In genomic region chr6:47413752-47414516, GRCh38 we compare ENCODE assay signal across 8 cellular contexts.
DNase-seq lines count a peak whose midpoint lies in the region; ATAC-seq lines count a peak whose summit lies in the region.

No MANE protein-coding gene starts in this region.

- no peak for DNase-seq in activated T-cell treated with anti-CD3 and anti-CD28 coated beads, Interleukin-2, amount 50 U/mL, for 24 hours
- DNase-seq in activated T-cell treated with anti-CD3 and anti-CD28 coated beads for 4 hours (no peak), Kasumi-1 (lab: John Stamatoyannopoulos, UW) (peak; percentile 70 to 85), SK-MEL-5 (ENCODE audit: low read depth, low spot score) (peak; percentile 82), kidney tubule cell (ENCODE audit: low spot score) (peak; percentile 82)
- DNase-seq in central memory CD8-positive, alpha-beta T cell (ENCODE audit: low spot score in 2 of 2) = peak in 1 of 2 donors; percentile 20
- DNase-seq in stimulated activated CD8-positive, alpha-beta memory T cell treated with anti-CD3 and anti-CD28 coated beads, Interleukin-4, amount 100 ng/mL, for 48 hours = peak; percentile 27

- H3K27ac Mint-ChIP-seq in activated T-cell treated with anti-CD3 and anti-CD28 coated beads, Interleukin-2, amount 50 U/mL, for 24 hours = peak overlapping the region; percentile 86
- peak overlapping the region; percentile 63 for H3K27ac Mint-ChIP-seq in central memory CD8-positive, alpha-beta T cell (ENCODE audit: low read depth)

- H3K4me1 Mint-ChIP-seq in activated T-cell treated with anti-CD3 and anti-CD28 coated beads, Interleukin-2, amount 50 U/mL, for 24 hours (ENCODE audit: low read depth) = peaks cover 17% of the 10 kb centered on the region
- peaks cover 19% of the 10 kb centered on the region for H3K4me1 Mint-ChIP-seq in central memory CD8-positive, alpha-beta T cell

- in situ Hi-C loops in SK-MEL-5 (cut with HindIII; ENCODE audit: low pct_unique_long_range_greater_than_20kb, low sequenced_read_pairs) = no loop called here

- no peaks in the 10 kb centered on the region for H3K27me3 Mint-ChIP-seq in activated T-cell treated with anti-CD3 and anti-CD28 coated beads, Interleukin-2, amount 50 U/mL, for 24 hours
- H3K27me3 Mint-ChIP-seq in central memory CD8-positive, alpha-beta T cell = no peaks in the 10 kb centered on the region

- no peaks in the 10 kb centered on the region for H3K36me3 Mint-ChIP-seq in activated T-cell treated with anti-CD3 and anti-CD28 coated beads, Interleukin-2, amount 50 U/mL, for 24 hours (ENCODE audit: low read depth)
- H3K36me3 Mint-ChIP-seq in central memory CD8-positive, alpha-beta T cell (ENCODE audit: insufficient read depth) = peaks cover 3% of the 10 kb centered on the region

- peak overlapping the region; percentile 70 for H3K4me3 Mint-ChIP-seq in activated T-cell treated with anti-CD3 and anti-CD28 coated beads, Interleukin-2, amount 50 U/mL, for 24 hours
- H3K4me3 Mint-ChIP-seq in central memory CD8-positive, alpha-beta T cell = peak overlapping the region; percentile 80

- ATAC-seq in GM21825 (IDR thresholded peaks at IDR 0.05; ENCODE audit: unreplicated experiment) = peak; percentile 74
- ATAC-seq in central memory CD8-positive, alpha-beta T cell (replicated peaks; ENCODE audit: extremely low read depth, poor library complexity, severe bottlenecking) = peak; percentile 78

- H3K9me3 Mint-ChIP-seq in activated T-cell treated with anti-CD3 and anti-CD28 coated beads, Interleukin-2, amount 50 U/mL, for 24 hours = no peaks in the 10 kb centered on the region
- no peaks in the 10 kb centered on the region for H3K9me3 Mint-ChIP-seq in central memory CD8-positive, alpha-beta T cell

Comparison
In these comparisons a context has a peak if more than half of its experiments do, and no peak if none do; other contexts are left out.
1. DNase-seq: peak in Kasumi-1 (2 of 2), SK-MEL-5 (single experiment), kidney tubule cell (single experiment) and stimulated activated CD8-positive, alpha-beta memory T cell treated with anti-CD3 and anti-CD28 coated beads, Interleukin-4, amount 100 ng/mL, for 48 hours (single experiment); none in activated T-cell treated with anti-CD3 and anti-CD28 coated beads, Interleukin-2, amount 50 U/mL, for 24 hours (single experiment) and activated T-cell treated with anti-CD3 and anti-CD28 coated beads for 4 hours (single experiment).